ENCODE assay signal across 22 cellular contexts in genomic region chr12:102514696-102515095, GRCh38. TPM values are rescaled to one million over a fixed set of nuclear protein-coding genes. Genes with fewer than 3 reads are reported as not detected.
"Had no signal": no experiment of that assay in that cellular context is flagged by ENCODE, and none has a peak within 500 bp of the region (broad histone marks: within the 10 kb centered on the region; RNA-seq: fewer than 3 reads in every experiment).

No MANE protein-coding gene starts in this region.

- DNase-seq: effector CD8-positive, alpha-beta T cell; effector memory CD8-positive, alpha-beta T cell; endodermal cell; erythroblast; esophagus squamous epithelium; foreskin fibroblast; foreskin melanocyte; gastrocnemius medialis; glutamatergic neuron; head of caudate nucleus; heart right ventricle; hippocampal formation; left cardiac atrium; left lung; left ventricle myocardium superior; lower lobe of right lung; mesenchymal stem cell; mucosa of descending colon; naive B cell had no signal

- H3K36me3 ChIP-seq: esophagus squamous epithelium, gastrocnemius medialis, heart right ventricle, left lung, lower lobe of right lung had no signal

- H3K4me3 ChIP-seq: coronary artery, esophagus squamous epithelium, gastrocnemius medialis, heart right ventricle, left lung, lower lobe of right lung, mucosa of descending colon had no signal

- H3K4me1 ChIP-seq: esophagus squamous epithelium, gastrocnemius medialis, left lung, lower lobe of right lung had no signal

- H3K9me3 ChIP-seq: esophagus squamous epithelium, gastrocnemius medialis, heart right ventricle, left lung, lower lobe of right lung, mucosa of descending colon had no signal

- H3K27ac ChIP-seq: coronary artery, epithelial cell of prostate, esophagus squamous epithelium, gastrocnemius medialis, heart right ventricle, left lung, lower lobe of right lung had no signal

- ATAC-seq: effector memory CD8-positive, alpha-beta T cell; esophagus mucosa; gastrocnemius medialis; heart right ventricle; left cardiac atrium; left lung; left ventricle myocardium superior; lower lobe of right lung; mucosa of descending colon had no signal

- H3K27me3 ChIP-seq: esophagus squamous epithelium, gastrocnemius medialis, heart right ventricle, left lung had no signal

RNA-seq across cellular contexts. Expression of gene IGF1, which starts 34.3 kb away (rescaled TPM):
- total RNA-seq: endodermal cell had no signal
